ENCODE assay signal across 8 cellular contexts in genomic region chr5:44794371-44794770, GRCh38.
"Had no signal": no experiment of that assay in that cellular context is flagged by ENCODE, and none has a peak within 500 bp of the region (broad histone marks: within the 10 kb centered on the region; RNA-seq: fewer than 3 reads in every experiment).

No MANE protein-coding gene starts in this region.

- H3K36me3 ChIP-seq: HAP-1 had no signal

- H3K4me3 Mint-ChIP-seq: GM23338, H9, HFFc6 had no signal

- H3K4me1 ChIP-seq: HAP-1 had no signal

- H3K9ac ChIP-seq: GM23248 had no signal

- H3K4me3 ChIP-seq: GM23248, GM23338, HAP-1 had no signal

- H3K9me3 Mint-ChIP-seq: HFFc6 had no signal

- H3K27ac ChIP-seq: GM23248 had no signal

- DNase-seq: GM23248, GOT3, H7, H9, HCEC 1CT, HFFc6 had no signal

- H3K4me2 ChIP-seq: GM23338 had no signal

- H2AFZ ChIP-seq: GM23248, GM23338 had no signal

- H3K27ac Mint-ChIP-seq: GM23338, H9, HFFc6 had no signal
